In genomic region chr14:96299441-96299840, GRCh38 we compare ENCODE assay signal across 20 cellular contexts. TPM values are rescaled to one million over a fixed set of nuclear protein-coding genes. Genes with fewer than 3 reads are reported as not detected.
"Had no signal": no experiment of that assay in that cellular context is flagged by ENCODE, and none has a peak within 500 bp of the region (broad histone marks: within the 10 kb centered on the region; RNA-seq: fewer than 3 reads in every experiment).

No MANE protein-coding gene starts in this region.

- H3K4me3 ChIP-seq: adrenal gland, breast epithelium, esophagus squamous epithelium, hepatocyte, tibial nerve had no signal

- H3K36me3 ChIP-seq: breast epithelium had no signal

- H3K9me3 ChIP-seq: adrenal gland, breast epithelium, esophagus squamous epithelium, tibial nerve had no signal

- H3K4me1 Mint-ChIP-seq: activated CD4-positive, alpha-beta T cell treated with anti-CD3 and anti-CD28 coated beads for 36 hours; mesothelial cell of epicardium; nephron had no signal

- H3K4me1 ChIP-seq: adrenal gland, breast epithelium, esophagus squamous epithelium had no signal

- H3K27me3 Mint-ChIP-seq: activated CD4-positive, alpha-beta memory T cell treated with anti-CD3 and anti-CD28 coated beads for 36 hours; activated CD4-positive, alpha-beta T cell treated with anti-CD3 and anti-CD28 coated beads for 36 hours; stimulated activated naive B cell treated with anti-CD40 and anti-IgM and Interleukin-4, amounts not matched to agents 10 μg/mL and 1 μg/mL and 100 μg/mL, for 72 hours had no signal

- H3K27me3 ChIP-seq: adrenal gland, breast epithelium, esophagus squamous epithelium, hepatocyte, tibial nerve had no signal

- H3K27ac ChIP-seq: adrenal gland, breast epithelium, esophagus squamous epithelium, hepatocyte, tibial nerve had no signal

- H3K4me3 Mint-ChIP-seq: activated CD4-positive, alpha-beta memory T cell treated with anti-CD3 and anti-CD28 coated beads for 36 hours; activated CD4-positive, alpha-beta T cell treated with anti-CD3 and anti-CD28 coated beads for 36 hours; activated T-helper 1 cell treated with anti-CD3 and anti-CD28 coated beads, Interleukin-12 subunit alpha, Interleukin-12 subunit beta, Interleukin-2, Interleukin-4 antibody, amounts not matched to agents 30 ng/mL and 10 ng/mL and 1 ng/mL, durations not matched to agents 14 hours and 24 hours and 36 hours; mesothelial cell of epicardium; nephron; stimulated activated naive B cell treated with anti-CD40 and anti-IgM and Interleukin-4, amounts not matched to agents 10 μg/mL and 1 μg/mL and 100 μg/mL, for 72 hours; T-helper 2 cell treated with Interferon-gamma antibody and Interleukin-4, amounts not matched to agents 5 μg/mL and 100 μg/mL, for 36 hours; WTC11 had no signal

- H3K36me3 Mint-ChIP-seq: activated naive CD4-positive, alpha-beta T cell treated with anti-CD3 and anti-CD28 coated beads, Interleukin-2, amount 50 U/mL, for 72 hours had no signal

- H3K9me3 Mint-ChIP-seq: activated CD4-positive, alpha-beta memory T cell treated with anti-CD3 and anti-CD28 coated beads for 36 hours; activated naive CD4-positive, alpha-beta T cell treated with anti-CD3 and anti-CD28 coated beads, Interleukin-2, amount 50 U/mL, for 72 hours; activated T-helper 1 cell treated with anti-CD3 and anti-CD28 coated beads, Interleukin-12 subunit alpha, Interleukin-12 subunit beta, Interleukin-2, Interleukin-4 antibody, amounts not matched to agents 30 ng/mL and 10 ng/mL and 1 ng/mL, durations not matched to agents 14 hours and 24 hours and 36 hours; mesothelial cell of epicardium; nephron; stimulated activated naive B cell treated with anti-CD40 and anti-IgM and Interleukin-4, amounts not matched to agents 10 μg/mL and 1 μg/mL and 100 μg/mL, for 72 hours; T-helper 2 cell treated with Interferon-gamma antibody and Interleukin-4, amounts not matched to agents 5 μg/mL and 100 μg/mL, for 36 hours; WTC11 had no signal

- H3K27ac Mint-ChIP-seq: activated CD4-positive, alpha-beta memory T cell treated with anti-CD3 and anti-CD28 coated beads for 36 hours; activated CD4-positive, alpha-beta T cell treated with anti-CD3 and anti-CD28 coated beads for 36 hours; activated T-helper 1 cell treated with anti-CD3 and anti-CD28 coated beads, Interleukin-12 subunit alpha, Interleukin-12 subunit beta, Interleukin-2, Interleukin-4 antibody, amounts not matched to agents 30 ng/mL and 10 ng/mL and 1 ng/mL, durations not matched to agents 14 hours and 24 hours and 36 hours; mesothelial cell of epicardium; stimulated activated naive B cell treated with anti-CD40 and anti-IgM and Interleukin-4, amounts not matched to agents 10 μg/mL and 1 μg/mL and 100 μg/mL, for 72 hours; T-helper 2 cell treated with Interferon-gamma antibody and Interleukin-4, amounts not matched to agents 5 μg/mL and 100 μg/mL, for 36 hours; WTC11 had no signal

- DNase-seq: activated CD4-positive, alpha-beta memory T cell treated with anti-CD3 and anti-CD28 coated beads for 36 hours; activated CD4-positive, alpha-beta T cell treated with anti-CD3 and anti-CD28 coated beads for 36 hours; activated gamma-delta T cell treated with Interleukin-2 at 50 U/mL for 16 hours; activated T-cell treated with anti-CD3 and anti-CD28 coated beads for 4 hours; adrenal gland; cerebellar nuclear complex; cortex of kidney; effector memory CD4-positive, alpha-beta T cell; esophagus squamous epithelium; stimulated activated naive B cell treated with anti-CD40 and anti-IgM and Interleukin-4, amounts not matched to agents 10 μg/mL and 1 μg/mL and 100 μg/mL, for 72 hours had no signal

- ATAC-seq: activated CD4-positive, alpha-beta T cell treated with anti-CD3 and anti-CD28 coated beads for 36 hours; activated naive CD4-positive, alpha-beta T cell treated with anti-CD3 and anti-CD28 coated beads, Interleukin-2, amount 50 U/mL, for 72 hours; stimulated activated naive B cell treated with anti-CD40 and anti-IgM and Interleukin-4, amounts not matched to agents 10 μg/mL and 1 μg/mL and 100 μg/mL, for 72 hours; WTC11 had no signal

RNA-seq across cellular contexts. Expression of gene BDKRB1, which starts 43.4 kb away (rescaled TPM):
- total RNA-seq: activated CD4-positive, alpha-beta memory T cell treated with anti-CD3 and anti-CD28 coated beads for 36 hours; activated CD4-positive, alpha-beta T cell treated with anti-CD3 and anti-CD28 coated beads for 36 hours; activated naive CD4-positive, alpha-beta T cell treated with anti-CD3 and anti-CD28 coated beads, Interleukin-2, amount 50 U/mL, for 72 hours; activated T-helper 1 cell treated with anti-CD3 and anti-CD28 coated beads, Interleukin-12 subunit alpha, Interleukin-12 subunit beta, Interleukin-2, Interleukin-4 antibody, amounts not matched to agents 30 ng/mL and 10 ng/mL and 1 ng/mL, durations not matched to agents 14 hours and 24 hours and 36 hours; glomerular endothelial cell had no signal
